ENCODE assay signal across 25 cellular contexts in genomic region chr17:54524501-54524900, GRCh38.
DNase-seq lines count a peak whose midpoint lies in the region; ATAC-seq, FAIRE-seq and TF ChIP-seq lines count a peak whose summit lies in the region.
"Had no signal": no experiment of that assay in that cellular context is flagged by ENCODE, and none has a peak within 500 bp of the region (broad histone marks: within the 10 kb centered on the region; RNA-seq: fewer than 3 reads in every experiment).

No MANE protein-coding gene starts in this region.

- no peak for ATAC-seq in HepG2
- no peak for ATAC-seq in right lobe of liver
- no peak for ATAC-seq in K562
- ATAC-seq in GM21447 (IDR thresholded peaks at IDR 0.05; ENCODE audit: unreplicated experiment), result no peak

- H2AFZ ChIP-seq in HepG2 (ENCODE audit: low read length), result no peak overlapping the region
- H2AFZ ChIP-seq in K562 (ENCODE audit: low read depth, low read length), result no peak overlapping the region
- H2AFZ ChIP-seq in neural progenitor cell (replicated peaks), result no peak overlapping the region

- BruUV-seq in HepG2 (replicated peaks; lab: Mats Ljungman, UMichigan), result no TSS peak
- BruUV-seq in K562 (replicated peaks; lab: Mats Ljungman, UMichigan), result no TSS peak

- in situ Hi-C loops in HepG2 (cut with HindIII; ENCODE audit: extremely low pct_ligation_motif_present, low pct_unique_long_range_greater_than_20kb), result no loop called here
- in situ Hi-C loops in K562 (cut with MboI), result no loop called here

- peaks cover 18% of the 10 kb centered on the region for H3F3A ChIP-seq in neural progenitor cell (ENCODE audit: low read depth)

- H3K4me3 Mint-ChIP-seq in neural progenitor cell, result no peak overlapping the region
- H3K4me3 Mint-ChIP-seq: CD14-positive monocyte; CD4-positive, alpha-beta memory T cell; CD4-positive, CD25-positive, alpha-beta regulatory T cell; CD8-positive, alpha-beta memory T cell had no signal

- H3K9me3 Mint-ChIP-seq in neural progenitor cell, result no peaks in the 10 kb centered on the region

- H3K27me3 ChIP-seq in HepG2 (ENCODE audit: control insufficient read depth in 1 of 2, insufficient read depth in 2 of 2, low read length in 2 of 2) (no peaks in the 10 kb centered on the region), right lobe of liver (no peaks in the 10 kb centered on the region), K562 (ENCODE audit: control insufficient read depth in 2 of 2, insufficient read depth in 2 of 2, low read length in 2 of 2) (no peaks in the 10 kb centered on the region), neural progenitor cell (no peaks in the 10 kb centered on the region)
- H3K27me3 ChIP-seq: BE2C, BLaER1 had no signal

- TF ChIP-seq POLR2A in HepG2 (IDR thresholded peaks at IDR 0.05; ENCODE audit: insufficient read depth in 1 of 2, low read depth in 2 of 2, low read length in 2 of 2), result no peak
- no peak for TF ChIP-seq POLR2A in right lobe of liver (IDR thresholded peaks at IDR 0.05)
- no peak for TF ChIP-seq POLR2A in K562 (conservative IDR thresholded peaks at IDR 0.05)

- TF ChIP-seq RAD21 in HepG2 (CRISPR knock-in tag; IDR thresholded peaks at IDR 0.05) (no peak), K562 (CRISPR knock-in tag; conservative IDR thresholded peaks at IDR 0.05 in 1 of 2, IDR thresholded peaks at IDR 0.05 in 1 of 2) (no peak)

- no peak for TF ChIP-seq EP300 in HepG2 (IDR thresholded peaks at IDR 0.05; ENCODE audit: low read depth in 2 of 2, low read length in 2 of 2)
- TF ChIP-seq EP300 in HepG2 (CRISPR knock-in tag; IDR thresholded peaks at IDR 0.05; ENCODE audit: borderline replicate concordance), result no peak
- no peak for TF ChIP-seq EP300 in K562 (IDR thresholded peaks at IDR 0.05; ENCODE audit: low read length)

- H3K27ac Mint-ChIP-seq in neural progenitor cell, result no peak overlapping the region
- H3K27ac Mint-ChIP-seq: CD14-positive monocyte; CD4-positive, alpha-beta memory T cell; CD4-positive, CD25-positive, alpha-beta regulatory T cell; CD8-positive, alpha-beta memory T cell had no signal

- DNase-seq in HepG2 (ENCODE audit: low spot score), result no peak
- no peak for DNase-seq in right lobe of liver
- no peak for DNase-seq in K562 (ENCODE audit: extremely low read depth in 1 of 4, low spot score in 3 of 4)
- no peak for DNase-seq in neural progenitor cell (ENCODE audit: low spot score)
- no peak for DNase-seq in LoVo (ENCODE audit: low spot score)
- DNase-seq: ACHN; BE2C; C1 segment of cervical spinal cord; CD4-positive, alpha-beta memory T cell; CD4-positive, CD25-positive, alpha-beta regulatory T cell; CD8-positive, alpha-beta memory T cell; COR-L47; DMS 273 treated with DMSO at 0.1 percent for 48 hours; DMS153; DMS53; DMS79; DND-41; EL; GF-D8 had no signal

- no peaks in the 10 kb centered on the region for H3K9me1 ChIP-seq in K562 (ENCODE audit: control insufficient read depth, insufficient read depth, low read length)

- POLR2A ChIA-PET in HepG2 (lab: Yijun Ruan, JAX), result no interaction called here
- POLR2A ChIA-PET in K562 (lab: Yijun Ruan, JAX), result interaction anchor here (1.0 kb wide), 1 partner anchor 9 kb away, joined by 3 read pairs; no protein-coding TSS in a partner anchor

- H3K4me1 Mint-ChIP-seq in neural progenitor cell, result peaks cover 22% of the 10 kb centered on the region
- H3K4me1 Mint-ChIP-seq: CD14-positive monocyte; CD4-positive, alpha-beta memory T cell; CD4-positive, CD25-positive, alpha-beta regulatory T cell; CD8-positive, alpha-beta memory T cell had no signal

- TF ChIP-seq CTCF in HepG2 (CRISPR knock-in tag; IDR thresholded peaks at IDR 0.05) (no peak), right lobe of liver (IDR thresholded peaks at IDR 0.05) (no peak), K562 (IDR thresholded peaks at IDR 0.05 in 2 of 3, conservative IDR thresholded peaks at IDR 0.05 in 1 of 3; ENCODE audit: insufficient read depth in 2 of 3, low read depth in 1 of 3, low read length in 3 of 3) (no peak), neural progenitor cell (IDR thresholded peaks at IDR 0.05) (no peak)

- WGBS in HepG2 (ENCODE audit: low lambda C conversion rate), result under 1% methylated on average over 2 of the region's 2 CpGs
- WGBS in right lobe of liver (ENCODE audit: insufficient coverage, low coverage, low lambda C conversion rate, missing lambda C conversion rate), result 65% methylated on average over 2 of the region's 2 CpGs
- WGBS in K562 (ENCODE audit: insufficient coverage, low coverage, missing lambda C conversion rate), result 0% methylated on average over 2 of the region's 2 CpGs

- no peaks in the 10 kb centered on the region for H3K36me3 Mint-ChIP-seq in neural progenitor cell
- H3K36me3 Mint-ChIP-seq: CD14-positive monocyte; CD4-positive, alpha-beta memory T cell; CD4-positive, CD25-positive, alpha-beta regulatory T cell had no signal

- H3K9me3 ChIP-seq in HepG2 (ENCODE audit: low read length), result peaks cover 42% of the 10 kb centered on the region
- H3K9me3 ChIP-seq in right lobe of liver, result no peaks in the 10 kb centered on the region
- H3K9me3 ChIP-seq in K562 (replicated peaks; ENCODE audit: control insufficient read depth, insufficient read depth, low read depth, low read length), result no peaks in the 10 kb centered on the region
- H3K9me3 ChIP-seq in neural progenitor cell (ENCODE audit: low read depth), result no peaks in the 10 kb centered on the region
- H3K9me3 ChIP-seq: BE2C, BLaER1 had no signal

- intact Hi-C loops in HepG2 (cut with micrococcal nuclease; ENCODE audit: unreplicated experiment), result no loop called here
- intact Hi-C loops in right lobe of liver (cut with DNase I), result no loop called here
- intact Hi-C loops in K562 (cut with micrococcal nuclease), result no loop called here

- H4K20me1 ChIP-seq in HepG2 (ENCODE audit: insufficient read depth, low read length) (no peaks in the 10 kb centered on the region), K562 (replicated peaks; ENCODE audit: control insufficient read depth, insufficient read depth, low read length) (no peaks in the 10 kb centered on the region), neural progenitor cell (ENCODE audit: low read depth) (no peaks in the 10 kb centered on the region)
- H4K20me1 ChIP-seq: BLaER1 had no signal

- H3K4me2 ChIP-seq in HepG2 (ENCODE audit: low read depth, low read length) (no peak overlapping the region), K562 (ENCODE audit: insufficient read depth, low read length) (no peak overlapping the region), neural progenitor cell (peak overlapping the region; percentile 12)
- H3K4me2 ChIP-seq: BLaER1 had no signal

- H3K27me3 Mint-ChIP-seq in neural progenitor cell (ENCODE audit: insufficient read depth, low read depth), result no peaks in the 10 kb centered on the region
- H3K27me3 Mint-ChIP-seq: CD4-positive, alpha-beta memory T cell; CD4-positive, CD25-positive, alpha-beta regulatory T cell; CD8-positive, alpha-beta memory T cell had no signal

- CTCF ChIA-PET in HepG2 (lab: Yijun Ruan, JAX; ENCODE audit: low intra/inter-chr PET ratio, low total read pairs) (no interaction called here), K562 (lab: Yijun Ruan, JAX; ENCODE audit: low intra/inter-chr PET ratio) (no interaction called here)

- H3K4me1 ChIP-seq in HepG2 (ENCODE audit: insufficient read depth, low read length) (no peaks in the 10 kb centered on the region), right lobe of liver (peaks cover 0 to 8% (median 1%) of the 10 kb centered on the region in 4 donors), K562 (replicated peaks in 1 of 2; ENCODE audit: control insufficient read depth in 2 of 2, insufficient read depth in 2 of 2, low read length in 2 of 2) (no peaks in the 10 kb centered on the region), neural progenitor cell (peaks cover 43% of the 10 kb centered on the region)
- H3K4me1 ChIP-seq: BE2C, BLaER1 had no signal

- H3K27ac ChIP-seq in HepG2 (ENCODE audit: extremely low read length, insufficient read depth, low read length), result no peak overlapping the region
- H3K27ac ChIP-seq in right lobe of liver, result no peak overlapping the region
- H3K27ac ChIP-seq in K562 (ENCODE audit: extremely low read depth, low read depth, low read length), result no peak overlapping the region
- no peak overlapping the region for H3K27ac ChIP-seq in neural progenitor cell
- H3K27ac ChIP-seq: 22Rv1, BLaER1 had no signal

- H3K4me3 ChIP-seq in HepG2 (replicated peaks in 1 of 3; ENCODE audit: insufficient read depth in 1 of 3, low read depth in 2 of 3, low read length in 3 of 3), result no peak overlapping the region
- no peak overlapping the region for H3K4me3 ChIP-seq in right lobe of liver
- no peak overlapping the region for H3K4me3 ChIP-seq in K562
- no peak overlapping the region for H3K4me3 ChIP-seq in neural progenitor cell
- H3K4me3 ChIP-seq: BLaER1 had no signal

- FAIRE-seq in HepG2 (lab: Jason Lieb, UNC) (no peak), K562 (lab: Jason Lieb, UNC) (no peak)
- FAIRE-seq: GM12891, GM19239 had no signal

- H3K36me3 ChIP-seq in HepG2 (replicated peaks in 1 of 2; ENCODE audit: control insufficient read depth in 1 of 2, insufficient read depth in 2 of 2, low read length in 2 of 2), result no peaks in the 10 kb centered on the region
- no peaks in the 10 kb centered on the region for H3K36me3 ChIP-seq in right lobe of liver
- no peaks in the 10 kb centered on the region for H3K36me3 ChIP-seq in K562 (ENCODE audit: control insufficient read depth, insufficient read depth, low read length)
- no peaks in the 10 kb centered on the region for H3K36me3 ChIP-seq in neural progenitor cell
- H3K36me3 ChIP-seq: BE2C, BLaER1 had no signal

- no peaks in the 10 kb centered on the region for H3K79me2 ChIP-seq in HepG2 (ENCODE audit: insufficient read depth, low read length)
- H3K79me2 ChIP-seq in K562 (ENCODE audit: control insufficient read depth, insufficient read depth, low read length), result no peaks in the 10 kb centered on the region
- no peaks in the 10 kb centered on the region for H3K79me2 ChIP-seq in neural progenitor cell (ENCODE audit: low read depth)

- no peak overlapping the region for H3K9ac ChIP-seq in HepG2 (ENCODE audit: insufficient read depth, low read depth, low read length)
- H3K9ac ChIP-seq in K562 (ENCODE audit: insufficient read depth in 1 of 2, low read depth in 2 of 2, low read length in 2 of 2), result no peak overlapping the region
- H3K9ac ChIP-seq in neural progenitor cell, result no peak overlapping the region
- H3K9ac ChIP-seq: BLaER1 had no signal

TF ChIP-seq in HepG2, 621 proteins besides CTCF, POLR2A, EP300 and RAD21:
- TF ChIP-seq CEBPB (IDR thresholded peaks at IDR 0.05; ENCODE audit: borderline replicate concordance, low read depth, low read length) (peak; percentile 90), ZNF337 (CRISPR knock-in tag; IDR thresholded peaks at IDR 0.05; ENCODE audit: borderline replicate concordance, low read depth) (no peak)

TF ChIP-seq in K562, 482 proteins besides CTCF, POLR2A, EP300 and RAD21:
- TF ChIP-seq CEBPG (CRISPR knock-in tag; IDR thresholded peaks at IDR 0.05) (no peak), CEBPG (tag; conservative IDR thresholded peaks at IDR 0.05 in 1 of 2, IDR thresholded peaks at IDR 0.05 in 1 of 2) (peak; percentile 37 to 99; a peak in 3 of 4 replicates), CEBPB (tag; IDR thresholded peaks at IDR 0.05) (peak; percentile 89), PRPF4 (IDR thresholded peaks at IDR 0.05; ENCODE audit: insufficient read depth, low read depth, low read length, poor library complexity, severe bottlenecking) (no peak)
TF ChIP-seq in K562: peak in this region for 2.

Comparison
In these comparisons a context has a peak if more than half of its experiments do, and no peak if none do; other contexts are left out.
1. Of the 241 proteins assayed by ChIP-seq in both HepG2 and K562: peak only in HepG2: none; only in K562: CEBPG; in both: CEBPB; in neither: 239.